Comparison of ENCODE assay signal across 27 cellular contexts in genomic region chr6:34035161-34035560, GRCh38.
"Had no signal": no experiment of that assay in that cellular context is flagged by ENCODE, and none has a peak within 500 bp of the region (broad histone marks: within the 10 kb centered on the region; RNA-seq: fewer than 3 reads in every experiment).

No MANE protein-coding gene starts in this region.

- H3K27me3 Mint-ChIP-seq: stimulated activated naive CD8-positive, alpha-beta T cell treated with anti-CD3 and anti-CD28 coated beads, Interleukin-15, amount 100 ng/mL, for 72 hours; stimulated activated naive CD8-positive, alpha-beta T cell treated with anti-CD3 and anti-CD28 coated beads, Interleukin-15, Interleukin-2, amounts not matched to agents 100 ng/mL and 50 ng/mL, for 24 hours had no signal

- H3K9me3 ChIP-seq: stomach, suprapubic skin, testis, thoracic aorta, thyroid gland, tibial artery, tibial nerve, transverse colon, upper lobe of left lung, upper lobe of right lung, uterus, vagina had no signal

- H3K4me3 ChIP-seq: stomach, suprapubic skin, testis, thoracic aorta, thyroid gland, tibial artery, tibial nerve, transverse colon, upper lobe of left lung, upper lobe of right lung, uterus, vagina had no signal

- H3K27ac ChIP-seq: stomach, suprapubic skin, testis, thoracic aorta, thyroid gland, tibial artery, tibial nerve, transverse colon, upper lobe of left lung, upper lobe of right lung, uterus, vagina had no signal

- H3K4me1 Mint-ChIP-seq: stimulated activated naive CD8-positive, alpha-beta T cell treated with anti-CD3 and anti-CD28 coated beads, Interleukin-15, amount 100 ng/mL, for 72 hours had no signal

- H3K27ac Mint-ChIP-seq: stimulated activated effector memory CD8-positive, alpha-beta T cell treated with anti-CD3 and anti-CD28 coated beads, Interleukin-12 subunit alpha, Interleukin-12 subunit beta, amount 100 ng/mL, for 72 hours; stimulated activated memory B cell treated with anti-CD40 and anti-IgM and Interleukin-4, amounts not matched to agents 10 μg/mL and 1 μg/mL and 100 μg/mL, for 72 hours; stimulated activated naive B cell treated with anti-CD40 and anti-IgM and Interleukin-4, amounts not matched to agents 10 μg/mL and 1 μg/mL and 100 μg/mL, for 72 hours; stimulated activated naive CD8-positive, alpha-beta T cell treated with anti-CD3 and anti-CD28 coated beads, Interleukin-15, amount 100 ng/mL, for 72 hours; stimulated activated naive CD8-positive, alpha-beta T cell treated with anti-CD3 and anti-CD28 coated beads, Interleukin-15, Interleukin-2, amounts not matched to agents 100 ng/mL and 50 ng/mL, for 24 hours; type B pancreatic cell had no signal

- H3K36me3 ChIP-seq: stomach, suprapubic skin, thoracic aorta, thyroid gland, tibial artery, tibial nerve, transverse colon, upper lobe of left lung, upper lobe of right lung, uterus, vagina had no signal

- ATAC-seq: stimulated activated effector memory CD8-positive, alpha-beta T cell treated with anti-CD3 and anti-CD28 coated beads, Interleukin-12 subunit alpha, Interleukin-12 subunit beta, amount 100 ng/mL, for 72 hours; stimulated activated memory B cell treated with anti-CD40 and anti-IgM and Interleukin-4, amounts not matched to agents 10 μg/mL and 1 μg/mL and 100 μg/mL, for 72 hours; stimulated activated naive B cell treated with anti-CD40 and anti-IgM and Interleukin-4, amounts not matched to agents 10 μg/mL and 1 μg/mL and 100 μg/mL, for 72 hours; stimulated activated naive CD8-positive, alpha-beta T cell treated with anti-CD3 and anti-CD28 coated beads, Interleukin-15, amount 100 ng/mL, for 72 hours; stimulated activated naive CD8-positive, alpha-beta T cell treated with anti-CD3 and anti-CD28 coated beads, Interleukin-15, Interleukin-2, amounts not matched to agents 100 U/mL and 50 U/mL, for 24 hours; upper lobe of right lung had no signal

- H3K4me3 Mint-ChIP-seq: stimulated activated effector memory CD8-positive, alpha-beta T cell treated with anti-CD3 and anti-CD28 coated beads, Interleukin-12 subunit alpha, Interleukin-12 subunit beta, amount 100 ng/mL, for 72 hours; stimulated activated memory B cell treated with anti-CD40 and anti-IgM and Interleukin-4, amounts not matched to agents 10 μg/mL and 1 μg/mL and 100 μg/mL, for 72 hours; stimulated activated naive B cell treated with anti-CD40 and anti-IgM and Interleukin-4, amounts not matched to agents 10 μg/mL and 1 μg/mL and 100 μg/mL, for 72 hours; stimulated activated naive CD8-positive, alpha-beta T cell treated with anti-CD3 and anti-CD28 coated beads, Interleukin-15, amount 100 ng/mL, for 72 hours; stimulated activated naive CD8-positive, alpha-beta T cell treated with anti-CD3 and anti-CD28 coated beads, Interleukin-15, Interleukin-2, amounts not matched to agents 100 ng/mL and 50 ng/mL, for 24 hours; type B pancreatic cell had no signal

- H3K4me1 ChIP-seq: stomach, suprapubic skin, testis, thyroid gland, tibial artery, tibial nerve, transverse colon, upper lobe of left lung, upper lobe of right lung, uterus, vagina had no signal

- H3K36me3 Mint-ChIP-seq: stimulated activated effector memory CD8-positive, alpha-beta T cell treated with anti-CD3 and anti-CD28 coated beads, Interleukin-12 subunit alpha, Interleukin-12 subunit beta, amount 100 ng/mL, for 72 hours; stimulated activated memory B cell treated with anti-CD40 and anti-IgM and Interleukin-4, amounts not matched to agents 10 μg/mL and 1 μg/mL and 100 μg/mL, for 72 hours; stimulated activated naive B cell treated with anti-CD40 and anti-IgM and Interleukin-4, amounts not matched to agents 10 μg/mL and 1 μg/mL and 100 μg/mL, for 72 hours; type B pancreatic cell had no signal

- H3K9me3 Mint-ChIP-seq: stimulated activated effector memory CD8-positive, alpha-beta T cell treated with anti-CD3 and anti-CD28 coated beads, Interleukin-12 subunit alpha, Interleukin-12 subunit beta, amount 100 ng/mL, for 72 hours; stimulated activated memory B cell treated with anti-CD40 and anti-IgM and Interleukin-4, amounts not matched to agents 10 μg/mL and 1 μg/mL and 100 μg/mL, for 72 hours; stimulated activated naive B cell treated with anti-CD40 and anti-IgM and Interleukin-4, amounts not matched to agents 10 μg/mL and 1 μg/mL and 100 μg/mL, for 72 hours; stimulated activated naive CD8-positive, alpha-beta T cell treated with anti-CD3 and anti-CD28 coated beads, Interleukin-15, amount 100 ng/mL, for 72 hours; stimulated activated naive CD8-positive, alpha-beta T cell treated with anti-CD3 and anti-CD28 coated beads, Interleukin-15, Interleukin-2, amounts not matched to agents 100 ng/mL and 50 ng/mL, for 24 hours; type B pancreatic cell had no signal

- DNase-seq: stimulated activated CD4-positive, alpha-beta T cell treated with anti-CD3 and anti-CD28 coated beads, Interleukin-2, amount 100 ng/mL, for 48 hours; stimulated activated CD4-positive, alpha-beta T cell treated with anti-CD3 and anti-CD28 coated beads, Interleukin-4, amount 100 ng/mL, for 1 hour; stimulated activated CD4-positive, alpha-beta T cell treated with anti-CD3 and anti-CD28 coated beads, Interleukin-4, amount 100 ng/mL, for 24 hours; stimulated activated CD4-positive, alpha-beta T cell treated with anti-CD3 and anti-CD28 coated beads, Interleukin-4, amount 100 ng/mL, for 4 hours; stimulated activated CD8-positive, alpha-beta memory T cell treated with anti-CD3 and anti-CD28 coated beads, Interleukin-4, amount 100 ng/mL, for 48 hours; stimulated activated naive B cell treated with anti-CD40 and anti-IgM and Interleukin-4, amounts not matched to agents 10 μg/mL and 1 μg/mL and 100 μg/mL, for 72 hours; stimulated activated naive CD4-positive, alpha-beta T cell; stimulated activated naive CD4-positive, alpha-beta T cell treated with Interleukin-2 at 50 U/mL for 16 hours; stimulated activated naive CD8-positive, alpha-beta T cell treated with anti-CD3 and anti-CD28 coated beads, Interleukin-15, amount 100 ng/mL, for 72 hours; stimulated activated naive CD8-positive, alpha-beta T cell treated with anti-CD3 and anti-CD28 coated beads, Interleukin-15, Interleukin-2, amounts not matched to agents 100 U/mL and 50 U/mL, for 24 hours; stomach; testis; thyroid gland; tibial artery; transverse colon; trophoblast cell; upper lobe of left lung; upper lobe of right lung; uterus had no signal
